In the genomic region with DNA sequence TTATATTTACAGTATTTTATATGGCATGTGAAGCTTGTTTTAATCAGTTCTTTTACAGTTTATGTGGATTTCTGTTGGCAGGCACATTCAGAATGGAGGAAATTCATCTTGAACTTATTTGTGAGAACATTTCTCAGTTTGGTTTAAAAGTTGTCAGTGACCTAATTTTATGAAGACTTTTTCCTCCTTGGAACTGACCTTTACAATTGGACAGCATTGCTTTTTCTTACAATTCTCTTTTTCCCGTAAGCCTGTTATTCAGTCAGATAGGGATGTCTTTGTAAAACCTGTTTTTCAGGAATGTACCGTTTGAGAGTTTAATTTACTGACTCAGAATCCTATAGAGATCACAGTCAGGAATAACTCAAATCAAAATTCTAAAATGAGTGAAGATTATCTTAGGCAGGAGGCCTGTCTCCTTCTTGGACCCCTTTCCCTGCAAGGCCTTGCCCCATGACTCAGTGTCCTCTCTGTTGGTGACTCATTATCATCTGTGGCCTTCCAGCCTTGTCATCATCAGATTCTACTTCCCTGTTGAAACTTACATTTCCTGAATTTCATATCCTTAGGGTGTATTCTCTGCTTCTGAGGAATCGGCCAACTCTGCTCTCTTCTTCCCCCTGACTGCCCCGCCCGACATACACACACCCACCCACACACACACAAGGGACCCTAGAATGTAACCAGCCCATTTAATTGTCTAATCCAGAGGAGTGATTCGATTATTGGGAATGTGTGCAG, we compare ENCODE assay signal across 8 cellular contexts.
DNase-seq lines count a peak whose midpoint lies in the region; ATAC-seq and TF ChIP-seq lines count a peak whose summit lies in the region.

No MANE protein-coding gene starts in this region.

- no peak overlapping the region for H3K4me3 Mint-ChIP-seq in CD8-positive, alpha-beta T cell

- DNase-seq in HS-5 (ENCODE audit: low read depth) (peak; percentile 84), ascending aorta (ENCODE audit: low spot score in 2 of 2) (peak; percentile 37 to 82), kidney tubule cell (ENCODE audit: low spot score) (peak; percentile 96), thoracic aorta (ENCODE audit: low spot score) (peak; percentile 31), dorsolateral prefrontal cortex (no peak)
- no peak for DNase-seq in CD8-positive, alpha-beta T cell

- no peaks in the 10 kb centered on the region for H3K27me3 Mint-ChIP-seq in CD8-positive, alpha-beta T cell (ENCODE audit: low read depth)

- H3K9me3 ChIP-seq in ascending aorta: peaks cover 0 to 4% of the 10 kb centered on the region in 2 donors
- no peaks in the 10 kb centered on the region for H3K9me3 ChIP-seq in thoracic aorta
- no peaks in the 10 kb centered on the region for H3K9me3 ChIP-seq in CD8-positive, alpha-beta T cell (ENCODE audit: low read length)

- H3K27me3 ChIP-seq in ascending aorta (no peaks in the 10 kb centered on the region), thoracic aorta (replicated peaks; ENCODE audit: insufficient read depth) (no peaks in the 10 kb centered on the region), dorsolateral prefrontal cortex (no peaks in the 10 kb centered on the region)
- H3K27me3 ChIP-seq in CD8-positive, alpha-beta T cell (ENCODE audit: insufficient read depth, low read length): no peaks in the 10 kb centered on the region

- ATAC-seq in thoracic aorta (ENCODE audit: insufficient number of reproducible peaks, low FRiP score, low read depth): peak; percentile 71
- ATAC-seq in CD8-positive, alpha-beta T cell: no peak
- ATAC-seq in GM18909 (IDR thresholded peaks at IDR 0.05; ENCODE audit: poor library complexity, unreplicated experiment): no peak
- no peak for ATAC-seq in GM19452 (IDR thresholded peaks at IDR 0.05; ENCODE audit: unreplicated experiment)

- TF ChIP-seq CTCF in ascending aorta (IDR thresholded peaks at IDR 0.05): no peak
- no peak for TF ChIP-seq CTCF in thoracic aorta (IDR thresholded peaks at IDR 0.05)
- no peak for TF ChIP-seq CTCF in CD8-positive, alpha-beta T cell (IDR thresholded peaks at IDR 0.05)
- no peak for TF ChIP-seq CTCF in dorsolateral prefrontal cortex (IDR thresholded peaks at IDR 0.05 in 54 of 56, conservative IDR thresholded peaks at IDR 0.05 in 2 of 56; ENCODE audit: low read depth in 1 of 56, partially characterized antibody in 56 of 56)

- POLR2A ChIA-PET in CD8-positive, alpha-beta T cell (lab: Charles Lee): no interaction called here

- no peaks in the 10 kb centered on the region for H3K9me3 Mint-ChIP-seq in CD8-positive, alpha-beta T cell

- H3K36me3 ChIP-seq in ascending aorta (peaks cover 0 to 10% of the 10 kb centered on the region in 2 donors), thoracic aorta (no peaks in the 10 kb centered on the region)
- H3K36me3 ChIP-seq in CD8-positive, alpha-beta T cell (ENCODE audit: insufficient read depth, low read length): no peaks in the 10 kb centered on the region

- H3K4me3 ChIP-seq in ascending aorta (no peak overlapping the region), thoracic aorta (no peak overlapping the region), dorsolateral prefrontal cortex (no peak overlapping the region)
- no peak overlapping the region for H3K4me3 ChIP-seq in CD8-positive, alpha-beta T cell (ENCODE audit: low read depth, low read length)

- H3K4me1 Mint-ChIP-seq in CD8-positive, alpha-beta T cell (ENCODE audit: low read depth): no peaks in the 10 kb centered on the region

- H3K27ac ChIP-seq in ascending aorta (peak overlapping the region; percentile 86 to 94), thoracic aorta (peak overlapping the region; percentile 90 to 91), dorsolateral prefrontal cortex (peak overlapping the region in 20 of 59 donors; percentile 3 to 67 (median 32))
- H3K27ac ChIP-seq in CD8-positive, alpha-beta T cell (ENCODE audit: low read depth, low read length): no peak overlapping the region

- H3K36me3 Mint-ChIP-seq in CD8-positive, alpha-beta T cell: no peaks in the 10 kb centered on the region

- peaks cover 22 to 73% of the 10 kb centered on the region in 2 donors for H3K4me1 ChIP-seq in ascending aorta
- peaks cover 64 to 96% of the 10 kb centered on the region in 2 donors for H3K4me1 ChIP-seq in thoracic aorta (ENCODE audit: control insufficient read depth in 1 of 2, low read depth in 2 of 2)
- H3K4me1 ChIP-seq in CD8-positive, alpha-beta T cell (ENCODE audit: insufficient read depth, low read length): no peaks in the 10 kb centered on the region

- intact Hi-C loops in ascending aorta (cut with DNase I): loop anchor here (2.0 to 10.0 kb wide), 2 partner anchors 99 to 1897 kb away; a partner anchor contains a TSS
- intact Hi-C loops in CD8-positive, alpha-beta T cell (cut with DNase I, micrococcal nuclease): loop anchor here in 1 of 2 experiments (2.0 kb wide), 1 partner anchor 13 kb away; no protein-coding TSS in a partner anchor
- intact Hi-C loops in dorsolateral prefrontal cortex (cut with DNase I): no loop called here

- H3K27ac Mint-ChIP-seq in CD8-positive, alpha-beta T cell: no peak overlapping the region

- CTCF ChIA-PET in CD8-positive, alpha-beta T cell (lab: Charles Lee): interaction anchor here (1.1 to 4.9 kb wide), 2 partner anchors 12 to 35 kb away, joined by 3 to 32 read pairs; no protein-coding TSS in a partner anchor

Comparison
In these comparisons a context has a peak if more than half of its experiments do, and no peak if none do; other contexts are left out.
1. DNase-seq: peak in HS-5 (single experiment), ascending aorta (2 of 2), kidney tubule cell (single experiment) and thoracic aorta (single experiment); none in CD8-positive, alpha-beta T cell (0 of 7) and dorsolateral prefrontal cortex (0 of 10).